8 cellular contexts compared by ENCODE assay signal in the genomic region with DNA sequence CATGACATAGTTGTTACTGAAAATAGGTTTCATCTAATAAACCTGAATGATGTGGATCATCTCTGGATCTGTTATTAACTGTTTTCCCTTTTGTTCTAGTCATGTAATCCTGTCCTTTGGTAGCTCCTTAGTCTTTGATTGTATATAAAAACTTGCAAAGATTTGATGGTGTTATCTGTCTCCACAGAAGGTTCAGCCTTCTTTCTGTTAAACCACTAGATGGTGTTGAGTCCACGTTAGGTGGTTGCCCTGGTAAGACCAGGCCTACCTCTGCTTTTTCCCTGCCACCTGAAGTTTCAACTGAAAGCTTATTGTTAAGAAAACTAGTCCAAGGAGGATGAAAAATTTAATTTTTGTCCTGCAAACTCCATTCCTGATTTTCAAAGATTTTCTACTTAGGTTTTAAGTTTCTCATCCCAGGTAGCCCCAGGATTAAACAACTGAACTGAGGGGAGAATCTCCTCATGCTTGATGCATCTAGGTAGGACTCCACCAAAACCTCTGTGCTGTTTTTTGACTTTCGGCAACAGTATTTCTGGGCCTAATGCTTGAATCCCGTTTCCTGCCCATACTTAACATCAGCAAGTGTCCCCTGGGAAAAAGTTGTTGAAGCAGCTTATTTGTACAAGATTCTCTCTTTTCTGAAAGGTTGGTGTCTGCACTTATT.
DNase-seq lines count a peak whose midpoint lies in the region; ATAC-seq and TF ChIP-seq lines count a peak whose summit lies in the region.

No MANE protein-coding gene starts in this region.

- CTCF ChIA-PET in CD8-positive, alpha-beta memory T cell (lab: Charles Lee) = interaction anchor here (1.2 to 1.5 kb wide), 4 partner anchors 9 to 166 kb away, joined by 3 to 6 read pairs (median 4); no protein-coding TSS in a partner anchor

- intact Hi-C loops in body of pancreas (cut with DNase I) = no loop called here

- POLR2A ChIA-PET in CD8-positive, alpha-beta memory T cell (lab: Charles Lee) = no interaction called here

- H3K27me3 Mint-ChIP-seq in CD8-positive, alpha-beta memory T cell = no peaks in the 10 kb centered on the region

- H3K4me3 ChIP-seq in CD8-positive, alpha-beta memory T cell (ENCODE audit: low read length) = no peak overlapping the region
- no peak overlapping the region for H3K4me3 ChIP-seq in body of pancreas

- WGBS in body of pancreas, 2 donors = 71 to 77% methylated on average over 3 of the region's 3 CpGs

- H3K36me3 Mint-ChIP-seq in CD8-positive, alpha-beta memory T cell = peaks cover 8 to 41% (median 9%) of the 10 kb centered on the region in 3 donors

- no peak for TF ChIP-seq POLR2A in body of pancreas (IDR thresholded peaks at IDR 0.05)

- peaks cover 6% of the 10 kb centered on the region for H3K4me1 ChIP-seq in CD8-positive, alpha-beta memory T cell (ENCODE audit: insufficient read depth, low read length)
- no peaks in the 10 kb centered on the region for H3K4me1 ChIP-seq in body of pancreas

- DNase-seq in CD8-positive, alpha-beta memory T cell = peak in 2 of 5 donors; percentile 12 to 13
- peak; percentile 20 for DNase-seq in HT-29 (ENCODE audit: low spot score)
- DNase-seq in body of pancreas = peak in 2 of 4 donors; percentile 12 to 16
- DNase-seq in kidney tubule cell (ENCODE audit: low spot score) = peak; percentile 30
- DNase-seq in NCI-H2171 (lab: John Stamatoyannopoulos, UW) = no peak
- no peak for DNase-seq in ecto neural progenitor cell (ENCODE audit: low spot score)

- peak overlapping the region in 5 of 8 donors; percentile 17 to 83 (median 55) for H3K27ac Mint-ChIP-seq in CD8-positive, alpha-beta memory T cell

- ATAC-seq in body of pancreas (no peak), GM21447 (IDR thresholded peaks at IDR 0.05; ENCODE audit: unreplicated experiment) (no peak), GM21737 (IDR thresholded peaks at IDR 0.05; ENCODE audit: unreplicated experiment) (no peak)

- H3K27me3 ChIP-seq in CD8-positive, alpha-beta memory T cell (ENCODE audit: insufficient read depth, low read length, poor library complexity, severe bottlenecking) = no peaks in the 10 kb centered on the region
- no peaks in the 10 kb centered on the region for H3K27me3 ChIP-seq in body of pancreas

- peak overlapping the region in 1 of 7 donors; percentile 75 for H3K4me3 Mint-ChIP-seq in CD8-positive, alpha-beta memory T cell

- H3K27ac ChIP-seq in CD8-positive, alpha-beta memory T cell (ENCODE audit: low read depth, low read length) = no peak overlapping the region
- H3K27ac ChIP-seq in body of pancreas = no peak overlapping the region

- peaks cover 48 to 69% (median 67%) of the 10 kb centered on the region in 3 donors for H3K4me1 Mint-ChIP-seq in CD8-positive, alpha-beta memory T cell

- peak in 4 of 7 experiments; percentile 22 to 45 (median 30) for TF ChIP-seq CTCF in body of pancreas (IDR thresholded peaks at IDR 0.05)

- peaks cover 0 to 6% (median 2%) of the 10 kb centered on the region in 5 donors for H3K9me3 Mint-ChIP-seq in CD8-positive, alpha-beta memory T cell

- peaks cover 5% of the 10 kb centered on the region for H3K36me3 ChIP-seq in CD8-positive, alpha-beta memory T cell (ENCODE audit: insufficient read depth, low read length)
- H3K36me3 ChIP-seq in body of pancreas (replicated peaks in 1 of 2; ENCODE audit: insufficient read depth in 1 of 2, low read depth in 2 of 2) = no peaks in the 10 kb centered on the region

- H3K9me3 ChIP-seq in CD8-positive, alpha-beta memory T cell (ENCODE audit: low read length) = no peaks in the 10 kb centered on the region
- H3K9me3 ChIP-seq in body of pancreas = no peaks in the 10 kb centered on the region

Comparison
In these comparisons a context has a peak if more than half of its experiments do, and no peak if none do; other contexts are left out.
1. DNase-seq: peak in HT-29 (single experiment) and kidney tubule cell (single experiment); none in NCI-H2171 (single experiment) and ecto neural progenitor cell (single experiment).